Comparison of ENCODE assay signal across 18 cellular contexts in the genomic region with DNA sequence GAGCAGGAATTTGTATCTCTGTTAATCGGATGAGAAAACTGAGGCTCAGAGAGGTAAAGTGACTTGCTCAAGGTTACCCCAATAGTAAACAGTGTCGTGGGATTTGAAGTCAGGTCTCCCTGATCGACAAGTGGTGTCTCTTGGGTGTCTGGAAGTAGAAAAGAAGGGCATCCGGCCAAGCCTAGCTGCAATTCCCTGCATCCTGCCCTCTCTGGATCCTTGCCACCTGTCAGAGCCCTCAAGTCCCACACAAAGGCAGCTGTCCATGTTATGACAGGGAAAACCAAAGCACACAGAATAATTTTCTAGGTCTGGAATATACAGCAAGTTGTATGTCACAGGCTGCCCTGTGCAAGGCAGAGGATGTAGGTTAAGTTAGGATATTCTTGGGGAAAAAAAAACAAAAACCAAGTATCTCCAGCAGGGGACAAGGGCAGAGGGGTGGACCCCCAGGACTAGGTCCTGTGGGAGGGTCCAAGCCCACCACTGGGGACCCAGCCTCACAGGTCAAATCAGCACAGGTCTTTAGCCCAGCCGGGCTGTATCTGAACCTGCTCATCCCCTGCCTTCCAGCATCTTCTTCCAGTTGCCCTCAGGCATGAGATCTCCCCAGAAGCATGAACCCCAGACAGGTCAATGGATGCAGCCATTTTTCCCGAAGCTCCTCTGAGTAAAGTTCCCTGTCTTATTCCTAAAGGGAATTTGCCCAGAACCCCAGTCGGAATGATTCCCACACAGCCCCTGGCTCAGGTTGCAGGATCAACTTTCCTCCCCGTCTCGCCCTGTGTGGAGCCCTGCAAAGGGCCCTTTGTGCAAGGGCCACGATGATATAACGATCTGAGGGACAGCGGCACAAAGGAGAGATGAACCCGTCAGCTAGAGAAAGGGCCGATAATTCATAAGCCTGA. TPM values are rescaled to one million over a fixed set of nuclear protein-coding genes. Genes with fewer than 3 reads are reported as not detected.
DNase-seq lines count a peak whose midpoint lies in the region; ATAC-seq lines count a peak whose summit lies in the region.
"Had no signal": no experiment of that assay in that cellular context is flagged by ENCODE, and none has a peak within 500 bp of the region (broad histone marks: within the 10 kb centered on the region; RNA-seq: fewer than 3 reads in every experiment).

No MANE protein-coding gene starts in this region.

- no peaks in the 10 kb centered on the region for H3K36me3 ChIP-seq in naive thymus-derived CD4-positive, alpha-beta T cell (ENCODE audit: control insufficient read depth in 2 of 3, insufficient read depth in 3 of 3, low read length in 3 of 3)
- H3K36me3 ChIP-seq: gastrocnemius medialis, left lung, pancreas had no signal

- no peaks in the 10 kb centered on the region for H3K9me3 ChIP-seq in naive thymus-derived CD4-positive, alpha-beta T cell (ENCODE audit: control insufficient read depth in 2 of 3, low read length in 3 of 3)
- H3K9me3 ChIP-seq: gastrocnemius medialis, left lung, pancreas, testis had no signal

- no peak overlapping the region for H3K4me3 Mint-ChIP-seq in naive thymus-derived CD4-positive, alpha-beta T cell
- H3K4me3 Mint-ChIP-seq in activated T-cell treated with anti-CD3 and anti-CD28 coated beads, Interleukin-2, amount 50 U/mL, for 72 hours, result no peak overlapping the region
- H3K4me3 Mint-ChIP-seq: activated naive CD4-positive, alpha-beta T cell treated with anti-CD3 and anti-CD28 coated beads, Interleukin-2, amount 10 ng/mL, durations not matched to agents 7 days and 5 days had no signal

- peak; percentile 56 for DNase-seq in COR-L47 (lab: John Stamatoyannopoulos, UW)
- peak; percentile 11 for DNase-seq in EL
- peak; percentile 15 for DNase-seq in NCI-H446 treated with DMSO at 0.1 percent for 48 hours (lab: John Stamatoyannopoulos, UW)
- DNase-seq in NCI-H1048 (lab: John Stamatoyannopoulos, UW), result no peak
- DNase-seq in CD1c-positive myeloid dendritic cell (ENCODE audit: extremely low spot score), result no peak
- DNase-seq in naive thymus-derived CD4-positive, alpha-beta T cell, result no peak
- DNase-seq in activated T-cell treated with anti-CD3 and anti-CD28 coated beads, Interleukin-2, amount 50 U/mL, for 72 hours, result no peak
- DNase-seq: activated naive CD4-positive, alpha-beta T cell treated with anti-CD3 and anti-CD28 coated beads, Interleukin-2, amount 10 ng/mL, durations not matched to agents 7 days and 5 days; gastrocnemius medialis; left lung; NCI-H1436; pancreas; PC-9 had no signal

- no peaks in the 10 kb centered on the region for H3K27me3 ChIP-seq in layer of hippocampus (ENCODE audit: control insufficient read depth, insufficient read depth, low read length)
- H3K27me3 ChIP-seq in naive thymus-derived CD4-positive, alpha-beta T cell (ENCODE audit: control insufficient read depth in 2 of 2, insufficient read depth in 2 of 2, low read length in 2 of 2), result no peaks in the 10 kb centered on the region
- H3K27me3 ChIP-seq: pancreas, testis had no signal

- intact Hi-C loops in naive thymus-derived CD4-positive, alpha-beta T cell (cut with micrococcal nuclease), result loop anchor here (1.0 kb wide), 2 partner anchors 145 to 299 kb away; no protein-coding TSS in a partner anchor

- H3K27ac Mint-ChIP-seq in naive thymus-derived CD4-positive, alpha-beta T cell, result no peak overlapping the region
- no peak overlapping the region for H3K27ac Mint-ChIP-seq in activated T-cell treated with anti-CD3 and anti-CD28 coated beads, Interleukin-2, amount 50 U/mL, for 72 hours
- H3K27ac Mint-ChIP-seq: activated naive CD4-positive, alpha-beta T cell treated with anti-CD3 and anti-CD28 coated beads, Interleukin-2, amount 10 ng/mL, durations not matched to agents 7 days and 5 days had no signal

- no peak overlapping the region for H3K4me3 ChIP-seq in naive thymus-derived CD4-positive, alpha-beta T cell (ENCODE audit: low read length)
- H3K4me3 ChIP-seq: gastrocnemius medialis, K562, left lung, pancreas, PC-9, testis had no signal

- H3K27ac ChIP-seq in layer of hippocampus (ENCODE audit: low read depth, low read length), result peak overlapping the region; percentile 60
- no peak overlapping the region for H3K27ac ChIP-seq in naive thymus-derived CD4-positive, alpha-beta T cell (ENCODE audit: low read depth, low read length)
- H3K27ac ChIP-seq: gastrocnemius medialis, left lung, pancreas, PC-9, testis had no signal

- no peaks in the 10 kb centered on the region for H3K9me3 Mint-ChIP-seq in naive thymus-derived CD4-positive, alpha-beta T cell
- H3K9me3 Mint-ChIP-seq in activated T-cell treated with anti-CD3 and anti-CD28 coated beads, Interleukin-2, amount 50 U/mL, for 72 hours, result no peaks in the 10 kb centered on the region
- H3K9me3 Mint-ChIP-seq: activated naive CD4-positive, alpha-beta T cell treated with anti-CD3 and anti-CD28 coated beads, Interleukin-2, amount 10 ng/mL, durations not matched to agents 7 days and 5 days had no signal

- H3K27me3 Mint-ChIP-seq in naive thymus-derived CD4-positive, alpha-beta T cell, result peaks cover 0 to 7% (median 4%) of the 10 kb centered on the region in 5 donors
- peaks cover 5% of the 10 kb centered on the region for H3K27me3 Mint-ChIP-seq in activated T-cell treated with anti-CD3 and anti-CD28 coated beads, Interleukin-2, amount 50 U/mL, for 72 hours (ENCODE audit: low read depth)

- no peak for ATAC-seq in naive thymus-derived CD4-positive, alpha-beta T cell
- no peak for ATAC-seq in activated T-cell treated with anti-CD3 and anti-CD28 coated beads, Interleukin-2, amount 50 U/mL, for 72 hours (replicated peaks in 1 of 2)

- POLR2A ChIA-PET in naive thymus-derived CD4-positive, alpha-beta T cell (lab: Charles Lee), result no interaction called here

- no peaks in the 10 kb centered on the region for H3K4me1 ChIP-seq in naive thymus-derived CD4-positive, alpha-beta T cell (ENCODE audit: control insufficient read depth in 2 of 2, insufficient read depth in 2 of 2, low read length in 2 of 2)
- H3K4me1 ChIP-seq: gastrocnemius medialis, left lung, pancreas, testis had no signal

- H3K4me1 Mint-ChIP-seq in naive thymus-derived CD4-positive, alpha-beta T cell, result no peaks in the 10 kb centered on the region
- no peaks in the 10 kb centered on the region for H3K4me1 Mint-ChIP-seq in activated T-cell treated with anti-CD3 and anti-CD28 coated beads, Interleukin-2, amount 50 U/mL, for 72 hours (ENCODE audit: low read depth)
- H3K4me1 Mint-ChIP-seq: activated naive CD4-positive, alpha-beta T cell treated with anti-CD3 and anti-CD28 coated beads, Interleukin-2, amount 10 ng/mL, durations not matched to agents 7 days and 5 days had no signal

- CTCF ChIA-PET in naive thymus-derived CD4-positive, alpha-beta T cell (lab: Charles Lee), result interaction anchor here (0.7 to 1.3 kb wide), 3 partner anchors 34 to 709 kb away, joined by 3 to 4 read pairs (median 3); no protein-coding TSS in a partner anchor

- no peaks in the 10 kb centered on the region for H3K36me3 Mint-ChIP-seq in naive thymus-derived CD4-positive, alpha-beta T cell
- H3K36me3 Mint-ChIP-seq in activated T-cell treated with anti-CD3 and anti-CD28 coated beads, Interleukin-2, amount 50 U/mL, for 72 hours (ENCODE audit: insufficient read depth in 2 of 2), result no peaks in the 10 kb centered on the region
- H3K36me3 Mint-ChIP-seq: activated naive CD4-positive, alpha-beta T cell treated with anti-CD3 and anti-CD28 coated beads, Interleukin-2, amount 10 ng/mL, durations not matched to agents 7 days and 5 days had no signal

RNA-seq across cellular contexts. Expression of gene USH1C, which starts 15.1 kb away (rescaled TPM):
- total RNA-seq in naive thymus-derived CD4-positive, alpha-beta T cell, result not detected
- not detected for polyA plus RNA-seq in naive thymus-derived CD4-positive, alpha-beta T cell
- not detected for total RNA-seq in activated T-cell treated with anti-CD3 and anti-CD28 coated beads, Interleukin-2, amount 50 U/mL, for 72 hours
- total RNA-seq: astrocyte, K562, PC-9 had no signal

RNA-seq across cellular contexts. Expression of gene OTOG, which starts 17.9 kb away (rescaled TPM):
- not detected for total RNA-seq in naive thymus-derived CD4-positive, alpha-beta T cell
- polyA plus RNA-seq in naive thymus-derived CD4-positive, alpha-beta T cell, result not detected
- not detected for total RNA-seq in activated T-cell treated with anti-CD3 and anti-CD28 coated beads, Interleukin-2, amount 50 U/mL, for 72 hours
- total RNA-seq: astrocyte, epithelial cell of proximal tubule, gastrocnemius medialis, K562, left lung, pancreas, PC-9 had no signal
- polyA plus RNA-seq: K562, pancreas had no signal

RNA-seq across cellular contexts. Expression of gene ABCC8, which starts 52.5 kb away (rescaled TPM):
- under 1 TPM in 1 of 5 experiments, not detected in 4; 0.36 TPM for total RNA-seq in naive thymus-derived CD4-positive, alpha-beta T cell
- polyA plus RNA-seq in naive thymus-derived CD4-positive, alpha-beta T cell, result not detected
- total RNA-seq in activated T-cell treated with anti-CD3 and anti-CD28 coated beads, Interleukin-2, amount 50 U/mL, for 72 hours, result not detected
- total RNA-seq: astrocyte, epithelial cell of proximal tubule, K562, PC-9 had no signal
- polyA plus RNA-seq: K562 had no signal

Comparison
In these comparisons a context has a peak if more than half of its experiments do, and no peak if none do; other contexts are left out.
1. DNase-seq: peak in COR-L47 (single experiment), EL (single experiment) and NCI-H446 treated with DMSO at 0.1 percent for 48 hours (single experiment); none in NCI-H1048 (single experiment), CD1c-positive myeloid dendritic cell (single experiment), naive thymus-derived CD4-positive, alpha-beta T cell (0 of 9) and activated T-cell treated with anti-CD3 and anti-CD28 coated beads, Interleukin-2, amount 50 U/mL, for 72 hours (0 of 2).